8 cellular contexts compared by ENCODE assay signal in genomic region chr1:210328746-210329488, GRCh38. TPM values are rescaled to one million over a fixed set of nuclear protein-coding genes. Genes with fewer than 3 reads are reported as not detected.
DNase-seq lines count a peak whose midpoint lies in the region; ATAC-seq and TF ChIP-seq lines count a peak whose summit lies in the region.

Gene HHAT (plus strand): TSS chr1:210328902. CDS start chr1:210348976, 20,074 bp downstream.

- H3F3A ChIP-seq in GM23338 (replicated peaks; ENCODE audit: low read depth): 0 out of 2 replicates have a peak, but pooled peaks cover 7% of the 10 kb centered on the region

- in situ Hi-C loops in G401 (cut with HindIII; ENCODE audit: low sequenced_read_pairs): no loop called here

- H3K9me3 Mint-ChIP-seq in GM23338: peaks cover 9% of the 10 kb centered on the region; the same call in 2 of the 3 replicates
- H3K9me3 Mint-ChIP-seq in activated naive CD8-positive, alpha-beta T cell treated with anti-CD3 and anti-CD28 coated beads, Interleukin-2, amount 50 U/mL, for 24 hours: no peaks in the 10 kb centered on the region

- H3K9ac ChIP-seq in SK-N-MC (ENCODE audit: insufficient read length): peak within 1 kb of the TSS; percentile 76
- H3K9ac ChIP-seq in parathyroid adenoma: peak within 1 kb of the TSS; percentile 35

- ATAC-seq in GM23338: peak; percentile 94
- peak; percentile 79 for ATAC-seq in activated naive CD8-positive, alpha-beta T cell treated with anti-CD3 and anti-CD28 coated beads, Interleukin-2, amount 50 U/mL, for 24 hours

- peak within 1 kb of the TSS; percentile 77 for H3K4me3 ChIP-seq in GM23338
- peak within 1 kb of the TSS; percentile 90 for H3K4me3 ChIP-seq in SK-N-MC
- peak within 1 kb of the TSS; percentile 84 for H3K4me3 ChIP-seq in parathyroid adenoma (ENCODE audit: low read depth, low read length)

- H4K20me1 ChIP-seq in GM23338 (replicated peaks; ENCODE audit: insufficient read depth): no peaks in the 10 kb centered on the region

- no peaks in the 10 kb centered on the region for H3K36me3 Mint-ChIP-seq in GM23338 (ENCODE audit: low read depth)
- H3K36me3 Mint-ChIP-seq in activated naive CD8-positive, alpha-beta T cell treated with anti-CD3 and anti-CD28 coated beads, Interleukin-2, amount 50 U/mL, for 24 hours (ENCODE audit: low read depth): no peaks in the 10 kb centered on the region

- peaks cover 7% of the 10 kb centered on the region; the same call in 2 of the 3 replicates for H3K4me1 Mint-ChIP-seq in GM23338
- peaks cover 45% of the 10 kb centered on the region for H3K4me1 Mint-ChIP-seq in activated naive CD8-positive, alpha-beta T cell treated with anti-CD3 and anti-CD28 coated beads, Interleukin-2, amount 50 U/mL, for 24 hours

- H3K4me1 ChIP-seq in GM23338 (ENCODE audit: insufficient read depth) (peaks cover 7% of the 10 kb centered on the region; the same call in 1 of the 2 replicates), parathyroid adenoma (peaks cover 2% of the 10 kb centered on the region)

- intact Hi-C loops in cardiac septum (cut with DNase I): no loop called here

- no peak within 1 kb of the TSS for H3K27ac Mint-ChIP-seq in GM23338
- peak within 1 kb of the TSS; percentile 89 for H3K27ac Mint-ChIP-seq in activated naive CD8-positive, alpha-beta T cell treated with anti-CD3 and anti-CD28 coated beads, Interleukin-2, amount 50 U/mL, for 24 hours

- peaks cover 84% of the 10 kb centered on the region for H3K27me3 ChIP-seq in GM23338 (ENCODE audit: insufficient read depth)
- H3K27me3 ChIP-seq in parathyroid adenoma (ENCODE audit: control insufficient read depth, insufficient read depth, low read length): no peaks in the 10 kb centered on the region

- 0 out of 4 replicates have a peak, but pooled peaks of 1 of the 2 experiments have one; percentile 1 for TF ChIP-seq CTCF in GM23338 (conservative IDR thresholded peaks at IDR 0.05; ENCODE audit: low read depth in 2 of 2)
- no peak for TF ChIP-seq CTCF in parathyroid adenoma (IDR thresholded peaks at IDR 0.05)

- DNase-seq in G401 (ENCODE audit: low spot score): peak; percentile 38
- DNase-seq in GM23338 (ENCODE audit: low spot score): peak; percentile 82
- DNase-seq in Kasumi-1 (lab: John Stamatoyannopoulos, UW): peak; percentile 69 to 71
- DNase-seq in SK-N-MC (ENCODE audit: low read depth, low spot score): no peak
- DNase-seq in activated naive CD8-positive, alpha-beta T cell treated with anti-CD3 and anti-CD28 coated beads, Interleukin-2, amount 50 U/mL, for 24 hours: peak; percentile 73
- peak; percentile 88 for DNase-seq in cardiac septum (ENCODE audit: low spot score)
- DNase-seq in ureter (ENCODE audit: low spot score): peak; percentile 89

- H3K9me2 ChIP-seq in GM23338 (ENCODE audit: insufficient read depth): no peaks in the 10 kb centered on the region

- peak within 1 kb of the TSS; percentile 93 for H3K4me2 ChIP-seq in GM23338
- H3K4me2 ChIP-seq in parathyroid adenoma (ENCODE audit: low read length): peak within 1 kb of the TSS; percentile 97

- H3K36me3 ChIP-seq in GM23338 (ENCODE audit: insufficient read depth) (no peaks in the 10 kb centered on the region), SK-N-MC (ENCODE audit: insufficient read depth, low read length) (no peaks in the 10 kb centered on the region), parathyroid adenoma (ENCODE audit: control insufficient read depth, insufficient read depth, low read length) (no peaks in the 10 kb centered on the region)

- H3K9me3 ChIP-seq in SK-N-MC (ENCODE audit: low read depth, low read length): no peaks in the 10 kb centered on the region
- no peaks in the 10 kb centered on the region for H3K9me3 ChIP-seq in parathyroid adenoma (ENCODE audit: control insufficient read depth, low read length)

- H3K79me2 ChIP-seq in GM23338 (replicated peaks; ENCODE audit: insufficient read depth) (no peaks in the 10 kb centered on the region), parathyroid adenoma (no peaks in the 10 kb centered on the region)

- H3K4me3 Mint-ChIP-seq in GM23338: peak within 1 kb of the TSS; percentile 93
- peak within 1 kb of the TSS; percentile 91 for H3K4me3 Mint-ChIP-seq in activated naive CD8-positive, alpha-beta T cell treated with anti-CD3 and anti-CD28 coated beads, Interleukin-2, amount 50 U/mL, for 24 hours

- H2AFZ ChIP-seq in GM23338 (peak within 1 kb of the TSS; percentile 100), parathyroid adenoma (peak within 1 kb of the TSS; percentile 100)

- H3K27ac ChIP-seq in GM23338 (ENCODE audit: low read depth): no peak within 1 kb of the TSS
- no peak within 1 kb of the TSS for H3K27ac ChIP-seq in SK-N-MC
- H3K27ac ChIP-seq in parathyroid adenoma: peak within 1 kb of the TSS; percentile 90

- peaks cover 63% of the 10 kb centered on the region for H3K27me3 Mint-ChIP-seq in GM23338 (ENCODE audit: insufficient read depth, low read depth, poor library complexity)
- H3K27me3 Mint-ChIP-seq in activated naive CD8-positive, alpha-beta T cell treated with anti-CD3 and anti-CD28 coated beads, Interleukin-2, amount 50 U/mL, for 24 hours: peaks cover 3% of the 10 kb centered on the region

TF ChIP-seq in GM23338, 12 proteins besides CTCF, POLR2A, EP300 and RAD21:
- no peak for TF ChIP-seq ZNF114 (CRISPR knock-in tag; IDR thresholded peaks at IDR 0.05)
- no peak for TF ChIP-seq JUNB (IDR thresholded peaks at IDR 0.05; ENCODE audit: unreplicated experiment)
- TF ChIP-seq ZNF331 (CRISPR knock-in tag; IDR thresholded peaks at IDR 0.05; ENCODE audit: low read depth): no peak
- TF ChIP-seq STAT1 (IDR thresholded peaks at IDR 0.05; ENCODE audit: unreplicated experiment): no peak
- no peak for TF ChIP-seq ETS1 (IDR thresholded peaks at IDR 0.05)
- TF ChIP-seq REST (IDR thresholded peaks at IDR 0.05; ENCODE audit: unreplicated experiment): no peak
- peak; percentile 21 for TF ChIP-seq EZH2 (IDR thresholded peaks at IDR 0.05; ENCODE audit: low read depth, unreplicated experiment)
TF ChIP-seq in GM23338: peak in this region for 1.

RNA-seq across cellular contexts. Expression of gene HHAT, which starts in this region (rescaled TPM):
- 7.2 and 12.6 TPM in 2 replicates for total RNA-seq in G401 (2014; rRNA removed; shearing (Covaris generic))
- total RNA-seq in GM23338 (2014; rRNA removed; shearing (Covaris generic)): 0.54 and 0.66 TPM in 2 replicates
- 0.11 and 0.17 TPM in 2 replicates for polyA plus RNA-seq in GM23338 (2016; fragmentation: Nextera tagmentation; extraction: Ambion mirVana)
- total RNA-seq in cardiac septum: 2.4 TPM
- 19.9 TPM for total RNA-seq in ureter

Comparison
In these comparisons a context has a peak if more than half of its experiments do, and no peak if none do; other contexts are left out.
1. Peak in DNase-seq, ATAC-seq, H3K4me3 ChIP-seq and H3K4me2 ChIP-seq in GM23338; RNA of the gene not detected or under 1 TPM.